Comparison of ENCODE assay signal across 8 cellular contexts in the genomic region with DNA sequence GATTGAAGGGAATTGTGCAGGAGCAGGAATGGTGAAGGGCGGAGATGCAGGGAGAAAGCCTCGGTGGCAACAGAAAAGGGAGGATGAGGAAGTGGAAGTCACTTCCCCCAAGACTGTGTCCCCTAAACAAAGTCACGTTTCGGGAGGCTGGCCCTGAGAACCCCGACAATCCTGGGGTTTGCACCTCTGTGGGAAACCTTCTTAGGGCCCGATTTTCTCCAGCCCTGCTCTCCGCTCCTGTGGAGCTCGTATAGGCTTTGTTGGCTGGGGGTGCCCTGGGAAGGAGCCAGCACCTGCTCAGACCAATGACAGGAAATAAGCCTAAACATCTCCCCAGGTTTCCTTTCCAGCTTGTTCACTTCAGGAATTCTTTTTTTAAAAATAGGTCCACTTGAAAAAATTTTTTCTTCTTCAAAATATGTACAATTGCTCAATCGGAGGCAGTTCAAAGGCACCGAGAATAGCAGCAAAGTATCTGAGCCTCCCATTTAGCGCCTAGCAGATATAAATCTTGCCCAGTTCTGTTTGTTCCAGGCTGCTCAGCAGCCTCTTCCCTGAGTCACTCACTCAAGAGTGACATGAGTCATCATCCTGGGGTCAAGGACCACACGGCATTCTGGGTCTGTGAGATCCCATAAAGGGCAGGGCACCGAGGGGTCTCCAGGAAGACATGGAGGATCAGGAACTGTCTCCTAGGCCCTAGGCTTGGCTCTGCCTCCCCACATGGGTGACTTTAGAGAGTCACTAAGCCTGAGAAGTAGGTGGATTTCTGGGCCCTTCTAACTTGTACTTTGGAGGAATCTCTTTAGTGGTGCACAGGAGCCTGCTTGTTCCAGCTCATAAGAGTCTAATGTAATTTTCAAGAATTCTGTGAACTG. TPM values are rescaled to one million over a fixed set of nuclear protein-coding genes. Genes with fewer than 3 reads are reported as not detected.
DNase-seq lines count a peak whose midpoint lies in the region; FAIRE-seq and TF ChIP-seq lines count a peak whose summit lies in the region.

No MANE protein-coding gene starts in this region.

- no peak overlapping the region for H3K9ac ChIP-seq in H1 (replicated peaks in 1 of 4; ENCODE audit: extremely low read depth in 1 of 4, low read depth in 3 of 4, low read length in 3 of 4)

- no peak overlapping the region for H3K27ac ChIP-seq in H1 (ENCODE audit: low read depth, low read length)

- no peak overlapping the region for H2BK120ac ChIP-seq in H1 (replicated peaks; ENCODE audit: low read depth, low read length)

- H2AFZ ChIP-seq in H1 (ENCODE audit: low read length), result no peak overlapping the region

- H4K91ac ChIP-seq in H1 (replicated peaks; ENCODE audit: insufficient read length, low read length), result no peak overlapping the region

- DNase-seq in COLO829 (ENCODE audit: low spot score) (peak; percentile 44), NB4 (ENCODE audit: low read depth) (peak; percentile 87), H1 (ENCODE audit: low read depth in 1 of 2, low spot score in 2 of 2) (no peak), non-pigmented ciliary epithelial cell (ENCODE audit: low read depth) (peak; percentile 78), GM10266 (ENCODE audit: extremely low spot score) (no peak), NCI-H1105 (lab: John Stamatoyannopoulos, UW) (no peak), NCI-H146 treated with DMSO at 0.1 percent for 48 hours (lab: John Stamatoyannopoulos, UW; ENCODE audit: unreplicated experiment) (no peak)
- no peak for DNase-seq in central memory CD4-positive, alpha-beta T cell

- H2BK20ac ChIP-seq in H1 (ENCODE audit: low read length), result no peak overlapping the region

- 91% methylated on average over 13 of the region's 13 CpGs; no CpG with 5 or more reads in 1 of the 2 experiments for WGBS in H1 (ENCODE audit: extremely low coverage in 1 of 2, insufficient coverage in 1 of 2, insufficient read length in 1 of 2, insufficient replicate concordance in 2 of 2, low coverage in 1 of 2, low lambda C conversion rate in 2 of 2, missing lambda C conversion rate in 1 of 2), 2 experiments

- H4K20me1 ChIP-seq in H1 (replicated peaks in 1 of 2; ENCODE audit: control insufficient read depth in 1 of 2, insufficient read depth in 2 of 2, low read length in 2 of 2), result no peaks in the 10 kb centered on the region

- no peak for FAIRE-seq in H1 (lab: Jason Lieb, UNC)

- H3K79me2 ChIP-seq in H1 (ENCODE audit: control insufficient read depth in 1 of 2, insufficient read depth in 2 of 2, low read length in 2 of 2), result no peaks in the 10 kb centered on the region

- H3K14ac ChIP-seq in H1 (ENCODE audit: insufficient read length), result no peak overlapping the region

- H3K56ac ChIP-seq in H1 (replicated peaks; ENCODE audit: insufficient read length, low read depth, low read length), result no peak overlapping the region

- TF ChIP-seq EP300 in H1 (IDR thresholded peaks at IDR 0.05; ENCODE audit: borderline replicate concordance in 1 of 2, low read depth in 2 of 2, low read length in 2 of 2), result no peak

- no peak overlapping the region for H2AK5ac ChIP-seq in H1 (ENCODE audit: low read depth, low read length)

- H2BK12ac ChIP-seq in H1 (ENCODE audit: low read depth, low read length), result 0 out of 2 replicates have a peak overlapping the region, but pooled peaks have one; percentile 50

- no peak for TF ChIP-seq POLR2A in NB4 (IDR thresholded peaks at IDR 0.05; ENCODE audit: extremely low read depth, insufficient read length)
- no peak for TF ChIP-seq POLR2A in H1 (IDR thresholded peaks at IDR 0.05; ENCODE audit: control extremely low read depth in 1 of 2, low read depth in 2 of 2, low read length in 2 of 2)

- H3K23ac ChIP-seq in H1 (ENCODE audit: insufficient read length), result no peak overlapping the region

- H3K36me3 ChIP-seq in H1 (ENCODE audit: control insufficient read depth in 2 of 4, insufficient read depth in 4 of 4, low read length in 3 of 4), result no peaks in the 10 kb centered on the region

- no peak overlapping the region for H4K8ac ChIP-seq in H1 (ENCODE audit: extremely low read depth, insufficient read depth, low read length)

- CTCF ChIA-PET in H1 (lab: Charles Lee; ENCODE audit: partially characterized antibody), result interaction anchor here (0.7 to 1.2 kb wide), 3 partner anchors 9 to 254 kb away, joined by 3 read pairs; no protein-coding TSS in a partner anchor

- no peak for TF ChIP-seq CTCF in NB4 (IDR thresholded peaks at IDR 0.05; ENCODE audit: low read depth, low read length)
- TF ChIP-seq CTCF in H1 (IDR thresholded peaks at IDR 0.05; ENCODE audit: control extremely low read depth in 1 of 3, insufficient read depth in 1 of 3, low read depth in 1 of 3, low read length in 3 of 3), result no peak
- no peak for TF ChIP-seq CTCF in GM10266 (IDR thresholded peaks at IDR 0.05; ENCODE audit: control insufficient read depth, insufficient read depth, low read depth, missing control alignments)

- no peak overlapping the region for H2BK5ac ChIP-seq in H1 (ENCODE audit: low read depth, low read length)

- no peak overlapping the region for H3K18ac ChIP-seq in H1 (ENCODE audit: extremely low read depth, low read length)

- no peak overlapping the region for H4K5ac ChIP-seq in H1 (ENCODE audit: insufficient read length, low read depth, low read length)

- H3K27me3 ChIP-seq in H1 (replicated peaks in 1 of 4; ENCODE audit: control insufficient read depth in 3 of 4, extremely low read depth in 1 of 4, insufficient read depth in 3 of 4, low read length in 3 of 4), result no peaks in the 10 kb centered on the region

- no peak overlapping the region for H2BK15ac ChIP-seq in H1 (ENCODE audit: low read length)

- no peaks in the 10 kb centered on the region for H3K79me1 ChIP-seq in H1 (ENCODE audit: low read depth, low read length)

- H3K23me2 ChIP-seq in H1 (ENCODE audit: low read depth, low read length), result no peaks in the 10 kb centered on the region

- H3K4ac ChIP-seq in H1 (replicated peaks; ENCODE audit: insufficient read length, low read depth, low read length), result no peak overlapping the region

- TF ChIP-seq RAD21 in H1 (IDR thresholded peaks at IDR 0.05 in 1 of 2, conservative IDR thresholded peaks at IDR 0.05 in 1 of 2; ENCODE audit: low read depth in 2 of 2, low read length in 2 of 2), result no peak

- POLR2A ChIA-PET in H1 (lab: Charles Lee; ENCODE audit: partially characterized antibody), result interaction anchor here (0.6 kb wide), 1 partner anchor 26 kb away, joined by 3 read pairs; no protein-coding TSS in a partner anchor

- H3K4me1 ChIP-seq in H1 (replicated peaks in 1 of 4; ENCODE audit: control insufficient read depth in 3 of 4, insufficient read depth in 4 of 4, low read length in 3 of 4), result no peaks in the 10 kb centered on the region; a peak in 2 of 7 replicates

- H3K4me2 ChIP-seq in H1 (ENCODE audit: insufficient read depth in 1 of 2, low read depth in 2 of 2, low read length in 2 of 2), result no peak overlapping the region

- no peaks in the 10 kb centered on the region for H3K9me3 ChIP-seq in H1 (ENCODE audit: insufficient read depth in 2 of 2, low read depth in 1 of 2, low read length in 1 of 2)

- H3K4me3 ChIP-seq in NB4 (ENCODE audit: low read depth, low read length), result no peak overlapping the region
- no peak overlapping the region for H3K4me3 ChIP-seq in H1 (ENCODE audit: extremely low read depth in 1 of 4, insufficient read depth in 2 of 4, low read depth in 3 of 4, low read length in 4 of 4)

TF ChIP-seq in H1, 55 proteins besides CTCF, POLR2A, EP300 and RAD21:
- TF ChIP-seq TBP (IDR thresholded peaks at IDR 0.05; ENCODE audit: low read depth, low read length) (no peak), ZNF274 (IDR thresholded peaks at IDR 0.05; ENCODE audit: borderline replicate concordance, extremely low read depth, low read length) (no peak), CHD2 (IDR thresholded peaks at IDR 0.05; ENCODE audit: low read length) (no peak), CEBPB (IDR thresholded peaks at IDR 0.05; ENCODE audit: low read depth, low read length) (no peak), BRCA1 (IDR thresholded peaks at IDR 0.05; ENCODE audit: low read depth, low read length) (no peak), POLR2AphosphoS5 (IDR thresholded peaks at IDR 0.05; ENCODE audit: low read depth, low read length) (no peak), SIN3A (conservative IDR thresholded peaks at IDR 0.05 in 1 of 2, IDR thresholded peaks at IDR 0.05 in 1 of 2; ENCODE audit: low read depth in 1 of 2, low read length in 2 of 2) (no peak), PHF8 (conservative IDR thresholded peaks at IDR 0.05; ENCODE audit: low read depth, low read length) (no peak), SIRT6 (IDR thresholded peaks at IDR 0.05; ENCODE audit: low read length) (no peak), SAP30 (IDR thresholded peaks at IDR 0.05; ENCODE audit: insufficient read depth, insufficient replicate concordance, low read length) (no peak), KDM5A (IDR thresholded peaks at IDR 0.05; ENCODE audit: low read length) (no peak), BCL11A (IDR thresholded peaks at IDR 0.05; ENCODE audit: low read depth in 2 of 2, low read length in 2 of 2) (no peak), SRF (IDR thresholded peaks at IDR 0.05; ENCODE audit: low read depth, low read length) (no peak)
- TF ChIP-seq, protein P1, sequence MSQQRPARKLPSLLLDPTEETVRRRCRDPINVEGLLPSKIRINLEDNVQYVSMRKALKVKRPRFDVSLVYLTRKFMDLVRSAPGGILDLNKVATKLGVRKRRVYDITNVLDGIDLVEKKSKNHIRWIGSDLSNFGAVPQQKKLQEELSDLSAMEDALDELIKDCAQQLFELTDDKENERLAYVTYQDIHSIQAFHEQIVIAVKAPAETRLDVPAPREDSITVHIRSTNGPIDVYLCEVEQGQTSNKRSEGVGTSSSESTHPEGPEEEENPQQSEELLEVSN (IDR thresholded peaks at IDR 0.05), result no peak

RNA-seq across cellular contexts. Expression of gene IRAG1, which starts 34.0 kb away (rescaled TPM):
- total RNA-seq in H1 (2021; fragmentation: NEBNext Ultra II Directional; extraction: Animal tissue kit (Norgen Biotek cat#: 25700)), result 2.7 and 3.3 TPM in 2 replicates
- 1.8 and 2.2 TPM in 2 replicates for polyA plus RNA-seq in H1 (2011; rRNA removed)
- 1.9 TPM for polyA plus RNA-seq in H1 (2011; cell fraction: cytosol; rRNA removed)
- 5.5 TPM for polyA plus RNA-seq in H1 (2011; cell fraction: nucleus; rRNA removed)
- 1.9 to 2.5 TPM (median 2.1 TPM) in 4 replicates for polyA plus RNA-seq in H1 (2012, experiment 1 of 2)
- polyA plus RNA-seq in H1 (2012, experiment 2 of 2), result 0.37 TPM
- polyA plus RNA-seq in H1 (2013, experiment 1 of 2), result 1.9 TPM
- 2.0 TPM for polyA plus RNA-seq in H1 (2013, experiment 2 of 2)
- 3.4 and 4.0 TPM in 2 replicates for polyA minus RNA-seq in H1 (2011; rRNA and poly(A)+ RNA removed)
- 4.0 TPM for polyA minus RNA-seq in H1 (2011; cell fraction: cytosol; rRNA and poly(A)+ RNA removed)
- 7.3 TPM for polyA minus RNA-seq in H1 (2011; cell fraction: nucleus; rRNA and poly(A)+ RNA removed)

Comparison
In these comparisons a context has a peak if more than half of its experiments do, and no peak if none do; other contexts are left out.
1. DNase-seq: peak in COLO829 (single experiment), NB4 (single experiment) and non-pigmented ciliary epithelial cell (single experiment); none in H1 (0 of 2), central memory CD4-positive, alpha-beta T cell (single experiment), GM10266 (single experiment), NCI-H1105 (single experiment) and NCI-H146 treated with DMSO at 0.1 percent for 48 hours (single experiment).